8 cellular contexts compared by ENCODE assay signal in genomic region chr19:18112989-18113478, GRCh38. TPM values are rescaled to one million over a fixed set of nuclear protein-coding genes. Genes with fewer than 3 reads are reported as not detected.
DNase-seq lines count a peak whose midpoint lies in the region; ATAC-seq and TF ChIP-seq lines count a peak whose summit lies in the region.

No MANE protein-coding gene starts in this region.

- WGBS in suprapubic skin: 44% methylated on average over 6 of the region's 9 CpGs

- peaks cover 4% of the 10 kb centered on the region for H3K4me1 ChIP-seq in neural progenitor cell
- H3K4me1 ChIP-seq in suprapubic skin: peaks cover 30% of the 10 kb centered on the region

- peak overlapping the region; percentile 66 for H3K27ac ChIP-seq in RWPE1
- no peak overlapping the region for H3K27ac ChIP-seq in neural progenitor cell
- H3K27ac ChIP-seq in suprapubic skin: no peak overlapping the region

- no peak overlapping the region for H3K4me2 ChIP-seq in neural progenitor cell

- no peaks in the 10 kb centered on the region for H3K36me3 ChIP-seq in neural progenitor cell
- no peaks in the 10 kb centered on the region for H3K36me3 ChIP-seq in suprapubic skin

- H3K4me1 Mint-ChIP-seq in activated T-helper 17 cell treated with anti-CD3 and anti-CD28 coated beads, Interleukin-2, amount 50 U/mL, for 72 hours: peaks cover 13% of the 10 kb centered on the region
- H3K4me1 Mint-ChIP-seq in neural progenitor cell: peaks cover 31% of the 10 kb centered on the region

- H3K4me3 ChIP-seq in neural progenitor cell (no peak overlapping the region), suprapubic skin (no peak overlapping the region)

- peak; percentile 81 for DNase-seq in DMS153 treated with DMSO at 0.1 percent for 48 hours (lab: John Stamatoyannopoulos, UW; ENCODE audit: unreplicated experiment)
- DNase-seq in LHCN-M2 (ENCODE audit: low read depth): peak; percentile 70
- DNase-seq in RWPE1 (ENCODE audit: low spot score): peak; percentile 86
- peak; percentile 74 for DNase-seq in fibroblast of peridontal ligament (ENCODE audit: extremely low read depth)
- DNase-seq in neural progenitor cell (ENCODE audit: low spot score): peak; percentile 92
- peak in 1 of 2 donors; percentile 85 for DNase-seq in suprapubic skin (ENCODE audit: low spot score in 2 of 2)

- peak; percentile 99 for TF ChIP-seq CTCF in RWPE1 (conservative IDR thresholded peaks at IDR 0.05; ENCODE audit: low read depth)
- peak; percentile 83 for TF ChIP-seq CTCF in neural progenitor cell (IDR thresholded peaks at IDR 0.05)
- TF ChIP-seq CTCF in suprapubic skin (IDR thresholded peaks at IDR 0.05): peak; percentile 74 to 87

- TF ChIP-seq POLR2A in suprapubic skin (IDR thresholded peaks at IDR 0.05): no peak

- H3K9ac ChIP-seq in neural progenitor cell: no peak overlapping the region

- peaks cover 70% of the 10 kb centered on the region for H3K36me3 Mint-ChIP-seq in activated T-helper 17 cell treated with anti-CD3 and anti-CD28 coated beads, Interleukin-2, amount 50 U/mL, for 72 hours (ENCODE audit: low read depth)
- no peaks in the 10 kb centered on the region for H3K36me3 Mint-ChIP-seq in neural progenitor cell

- peak; percentile 49 for ATAC-seq in activated T-helper 17 cell treated with anti-CD3 and anti-CD28 coated beads, Interleukin-2, amount 50 U/mL, for 72 hours (replicated peaks)
- no peak for ATAC-seq in HG02678 (IDR thresholded peaks at IDR 0.05; ENCODE audit: unreplicated experiment)

- H4K20me1 ChIP-seq in neural progenitor cell (ENCODE audit: low read depth): peaks cover 6% of the 10 kb centered on the region

- H3K9me3 Mint-ChIP-seq in activated T-helper 17 cell treated with anti-CD3 and anti-CD28 coated beads, Interleukin-2, amount 50 U/mL, for 72 hours: no peaks in the 10 kb centered on the region
- H3K9me3 Mint-ChIP-seq in neural progenitor cell: peaks cover 3% of the 10 kb centered on the region

- H2AFZ ChIP-seq in neural progenitor cell (replicated peaks): peak overlapping the region; percentile 14

- no peaks in the 10 kb centered on the region for H3K79me2 ChIP-seq in neural progenitor cell (ENCODE audit: low read depth)

- POLR2A ChIA-PET in RWPE1 (lab: Yijun Ruan, JAX; ENCODE audit: low non-redundant PET): interaction anchor here (0.6 kb wide), 1 partner anchor 81 kb away, joined by 3 read pairs; no protein-coding TSS in a partner anchor

- CTCF ChIA-PET in RWPE1 (lab: Yijun Ruan, JAX): interaction anchor here (0.5 to 1.0 kb wide), 11 partner anchors 12 to 291 kb away, joined by 3 to 8 read pairs (median 5); partner anchors contain the start of gene ARRDC2

- peak overlapping the region; percentile 52 for H3K27ac Mint-ChIP-seq in activated T-helper 17 cell treated with anti-CD3 and anti-CD28 coated beads, Interleukin-2, amount 50 U/mL, for 72 hours
- peak overlapping the region; percentile 61 for H3K27ac Mint-ChIP-seq in neural progenitor cell

- TF ChIP-seq EP300 in suprapubic skin (IDR thresholded peaks at IDR 0.05): no peak

- peaks cover 27% of the 10 kb centered on the region for H3F3A ChIP-seq in neural progenitor cell (ENCODE audit: low read depth)

- H3K27me3 ChIP-seq in neural progenitor cell (peaks cover 31% of the 10 kb centered on the region), suprapubic skin (no peaks in the 10 kb centered on the region)

- H3K27me3 Mint-ChIP-seq in activated T-helper 17 cell treated with anti-CD3 and anti-CD28 coated beads, Interleukin-2, amount 50 U/mL, for 72 hours: no peaks in the 10 kb centered on the region
- peaks cover 31% of the 10 kb centered on the region for H3K27me3 Mint-ChIP-seq in neural progenitor cell (ENCODE audit: insufficient read depth, low read depth)

- no peak overlapping the region for H3K4me3 Mint-ChIP-seq in activated T-helper 17 cell treated with anti-CD3 and anti-CD28 coated beads, Interleukin-2, amount 50 U/mL, for 72 hours
- peak overlapping the region; percentile 71 for H3K4me3 Mint-ChIP-seq in neural progenitor cell

- H3K9me3 ChIP-seq in neural progenitor cell (ENCODE audit: low read depth) (no peaks in the 10 kb centered on the region), suprapubic skin (no peaks in the 10 kb centered on the region)

RNA-seq across cellular contexts. Expression of gene MAST3, which starts 15.5 kb away (rescaled TPM):
- 2.2 and 2.4 TPM in 2 replicates for total RNA-seq in LHCN-M2 (2014; rRNA removed)
- polyA plus RNA-seq in LHCN-M2 (2012): 3.2 TPM
- 10 to 100 TPM; 23.5 to 46.6 TPM for total RNA-seq in activated T-helper 17 cell treated with anti-CD3 and anti-CD28 coated beads, Interleukin-2, amount 50 U/mL, for 72 hours
- 2.1 and 5.1 TPM in 2 replicates for total RNA-seq in neural progenitor cell (ENCODE audit: low replicate concordance)
- total RNA-seq in suprapubic skin: 10 to 100 TPM; 13.4 to 29.7 (median 20.0) TPM

RNA-seq across cellular contexts. Expression of gene IL12RB1, which starts 26.3 kb away (rescaled TPM):
- total RNA-seq in LHCN-M2 (2014; rRNA removed): not detected in 2 replicates
- polyA plus RNA-seq in LHCN-M2 (2012): not detected
- 10 to 100 TPM; 28.6 to 54.5 TPM for total RNA-seq in activated T-helper 17 cell treated with anti-CD3 and anti-CD28 coated beads, Interleukin-2, amount 50 U/mL, for 72 hours
- total RNA-seq in neural progenitor cell (ENCODE audit: low replicate concordance): not detected in 2 replicates
- under 1 TPM in 2 of 4 donors, not detected in 2; 0.30 to 0.87 TPM for total RNA-seq in suprapubic skin

RNA-seq across cellular contexts. Expression of gene PIK3R2, which starts 39.9 kb away (rescaled TPM):
- total RNA-seq in LHCN-M2 (2014; rRNA removed) (21.2 and 40.6 TPM in 2 replicates), neural progenitor cell (ENCODE audit: low replicate concordance) (21.4 and 41.8 TPM in 2 replicates), suprapubic skin (10 to 100 TPM; 14.1 to 25.9 (median 19.5) TPM)
- 49.3 TPM for polyA plus RNA-seq in LHCN-M2 (2012)
- 10 to 100 TPM; 13.0 to 21.8 TPM for total RNA-seq in activated T-helper 17 cell treated with anti-CD3 and anti-CD28 coated beads, Interleukin-2, amount 50 U/mL, for 72 hours

Comparison
In these comparisons a context has a peak if more than half of its experiments do, and no peak if none do; other contexts are left out.
1. RNA of gene IL12RB1, which starts 26.3 kb away (total RNA-seq): 28.6 to 54.5 TPM in activated T-helper 17 cell treated with anti-CD3 and anti-CD28 coated beads, Interleukin-2, amount 50 U/mL, for 72 hours; 0.30 to 0.87 TPM in suprapubic skin, not detected in LHCN-M2 and not detected in neural progenitor cell; every median in the first group is over 10 times any median in the second.
2. Peak in every context shown above with its lines, with median percentiles within 50 percentile points of each other: CTCF ChIP-seq.